In genomic region chr11:122931510-122931909, GRCh38 we compare ENCODE assay signal across 1 cellular context.
TF ChIP-seq lines count a peak whose summit lies in the region.

No MANE protein-coding gene starts in this region.

TF ChIP-seq in GM12878, 131 proteins besides CTCF, POLR2A, EP300 and RAD21:
- no peak for TF ChIP-seq HSF1 (IDR thresholded peaks at IDR 0.05; ENCODE audit: low read depth, low read length)
- no peak for TF ChIP-seq WRNIP1 (IDR thresholded peaks at IDR 0.05; ENCODE audit: borderline replicate concordance, low read depth, low read length)
- TF ChIP-seq SKIL (IDR thresholded peaks at IDR 0.05; ENCODE audit: low read depth, poor library complexity, severe bottlenecking) = no peak
- no peak for TF ChIP-seq NRF1 (conservative IDR thresholded peaks at IDR 0.05; ENCODE audit: low read depth, low read length)
- no peak for TF ChIP-seq JUNB (IDR thresholded peaks at IDR 0.05)
- no peak for TF ChIP-seq FOS (IDR thresholded peaks at IDR 0.05; ENCODE audit: borderline replicate concordance, extremely low read depth, insufficient read length)
- no peak for TF ChIP-seq PAX5 (IDR thresholded peaks at IDR 0.05; ENCODE audit: borderline replicate concordance, low read depth, low read length)
- no peak for TF ChIP-seq RELA (IDR thresholded peaks at IDR 0.05; ENCODE audit: borderline replicate concordance, partially characterized antibody)
- TF ChIP-seq BMI1 (IDR thresholded peaks at IDR 0.05; ENCODE audit: borderline replicate concordance) = no peak
- TF ChIP-seq SUZ12 (IDR thresholded peaks at IDR 0.05; ENCODE audit: unreplicated experiment) = no peak
- no peak for TF ChIP-seq CBX3 (IDR thresholded peaks at IDR 0.05; ENCODE audit: borderline replicate concordance, low read depth)
TF ChIP-seq in GM12878: peak in this region for 0.
